ENCODE assay signal across 8 cellular contexts in genomic region chr20:33686984-33687366, GRCh38. TPM values are rescaled to one million over a fixed set of nuclear protein-coding genes. Genes with fewer than 3 reads are reported as not detected.
DNase-seq lines count a peak whose midpoint lies in the region; ATAC-seq and TF ChIP-seq lines count a peak whose summit lies in the region.

No MANE protein-coding gene starts in this region.

- no peaks in the 10 kb centered on the region for H3K36me3 Mint-ChIP-seq in nephron (ENCODE audit: low read depth)

- peaks cover 15% of the 10 kb centered on the region for H3K4me1 Mint-ChIP-seq in nephron

- H2AFZ ChIP-seq in mammary epithelial cell (ENCODE audit: low read depth, low read length) = peak overlapping the region; percentile 90

- no TSS peak for BruUV-seq in mammary epithelial cell (replicated peaks; lab: Mats Ljungman, UMichigan)

- intact Hi-C loops in mammary epithelial cell (cut with micrococcal nuclease) = no loop called here

- H3K9me3 ChIP-seq in mammary epithelial cell (replicated peaks; ENCODE audit: insufficient read depth, low read length) = no peaks in the 10 kb centered on the region

- dilution Hi-C loops in mammary epithelial cell (cut with HindIII; ENCODE audit: low sequenced_read_pairs) = loop anchor here (5.0 kb wide), 3 partner anchors 35 to 100 kb away; partner anchors contain the start of gene PXMP4

- ATAC-seq in HG03520 (IDR thresholded peaks at IDR 0.05; ENCODE audit: unreplicated experiment) = no peak

- TF ChIP-seq CTCF in C4-2B (conservative IDR thresholded peaks at IDR 0.05) = no peak
- no peak for TF ChIP-seq CTCF in LNCaP clone FGC (IDR thresholded peaks at IDR 0.05; ENCODE audit: control insufficient read depth, extremely low read depth, insufficient read depth)
- TF ChIP-seq CTCF in mammary epithelial cell (conservative IDR thresholded peaks at IDR 0.05 in 1 of 2, IDR thresholded peaks at IDR 0.05 in 1 of 2; ENCODE audit: extremely low read depth in 1 of 2, insufficient read depth in 1 of 2, low read depth in 1 of 2, low read length in 2 of 2) = no peak
- no peak for TF ChIP-seq CTCF in nephron (IDR thresholded peaks at IDR 0.05; ENCODE audit: unreplicated experiment in 3 of 3)

- H3K36me3 ChIP-seq in mammary epithelial cell (ENCODE audit: insufficient read depth, low read length) = no peaks in the 10 kb centered on the region

- no peaks in the 10 kb centered on the region for H3K27me3 ChIP-seq in mammary epithelial cell (ENCODE audit: insufficient read depth, low read length)

- no peaks in the 10 kb centered on the region for H4K20me1 ChIP-seq in mammary epithelial cell (ENCODE audit: insufficient read depth, low read length)

- peak overlapping the region; percentile 72 for H3K27ac ChIP-seq in C4-2B
- H3K27ac ChIP-seq in mammary epithelial cell (ENCODE audit: insufficient read depth, low read depth, low read length) = no peak overlapping the region

- 85% methylated on average over 12 of the region's 14 CpGs for WGBS in mammary epithelial cell (ENCODE audit: low coverage, missing lambda C conversion rate)

- CTCF ChIA-PET in mammary epithelial cell (lab: Charles Lee; ENCODE audit: low non-redundant PET) = no interaction called here

- in situ Hi-C loops in mammary epithelial cell (cut with MboI; ENCODE audit: low sequenced_read_pairs in 2 of 2) = no loop called here

- H3K27me3 Mint-ChIP-seq in nephron (ENCODE audit: low read depth) = no peaks in the 10 kb centered on the region

- H3K79me2 ChIP-seq in mammary epithelial cell (ENCODE audit: insufficient read depth, low read length) = peaks cover 26% of the 10 kb centered on the region

- H3K9me3 Mint-ChIP-seq in nephron = no peaks in the 10 kb centered on the region

- peak overlapping the region in 1 of 3 experiments; percentile 37 for H3K27ac Mint-ChIP-seq in nephron

- H3K4me2 ChIP-seq in mammary epithelial cell (ENCODE audit: insufficient read depth, low read depth, low read length) = peak overlapping the region; percentile 62

- H3K9ac ChIP-seq in mammary epithelial cell (ENCODE audit: insufficient read depth, low read length) = no peak overlapping the region

- H3K4me1 ChIP-seq in mammary epithelial cell (ENCODE audit: insufficient read depth, low read length) = peaks cover 9% of the 10 kb centered on the region

- H3K4me3 Mint-ChIP-seq in nephron = peak overlapping the region; percentile 82 to 90 (median 87)

- H3K4me3 ChIP-seq in LNCaP clone FGC (ENCODE audit: low read depth, low read length) (peak overlapping the region; percentile 37), mammary epithelial cell (replicated peaks in 1 of 3; ENCODE audit: insufficient read depth in 1 of 3, low read depth in 2 of 3, low read length in 3 of 3) (no peak overlapping the region)

- DNase-seq in LNCaP clone FGC (ENCODE audit: low read depth) = no peak
- DNase-seq in mammary epithelial cell = no peak
- DNase-seq in medulla oblongata (ENCODE audit: extremely low spot score) = no peak
- DNase-seq in NOMO-1 treated with dmso at 0.1 percent for 144 hours (lab: John Stamatoyannopoulos, UW; ENCODE audit: unreplicated experiment) = no peak
- DNase-seq in NCI-H1092 treated with DMSO at 0.1 percent for 48 hours (lab: John Stamatoyannopoulos, UW) = no peak

RNA-seq across cellular contexts. Expression of gene E2F1, which starts 0.8 kb away (rescaled TPM):
- total RNA-seq in mammary epithelial cell = 10 to 100 TPM in 1 of 2 donors, 1 to 10 TPM in 1; 1.8 to 12.7 TPM
- polyA plus RNA-seq in mammary epithelial cell = 10.3 TPM
- polyA minus RNA-seq in mammary epithelial cell = 10.7 TPM

RNA-seq across cellular contexts. Expression of gene NECAB3, which starts 12.7 kb away (rescaled TPM):
- 10 to 100 TPM; 14.6 to 14.7 TPM for total RNA-seq in mammary epithelial cell
- 5.4 TPM for polyA plus RNA-seq in mammary epithelial cell
- 2.9 TPM for polyA minus RNA-seq in mammary epithelial cell

RNA-seq across cellular contexts. Expression of gene ACTL10, which starts 20.2 kb away (rescaled TPM):
- total RNA-seq in mammary epithelial cell = 1 to 10 TPM; 1.4 to 2.7 TPM
- 0.79 TPM for polyA plus RNA-seq in mammary epithelial cell
- polyA minus RNA-seq in mammary epithelial cell = not detected

RNA-seq across cellular contexts. Expression of gene C20orf144, which starts 24.8 kb away (rescaled TPM):
- total RNA-seq in mammary epithelial cell = under 1 TPM; under 0.01 to 0.16 TPM
- 0.03 TPM for polyA plus RNA-seq in mammary epithelial cell
- not detected for polyA minus RNA-seq in mammary epithelial cell

RNA-seq across cellular contexts. Expression of gene PXMP4, which starts 33.1 kb away (rescaled TPM):
- 10 to 100 TPM in 1 of 2 donors, 1 to 10 TPM in 1; 8.0 to 11.3 TPM for total RNA-seq in mammary epithelial cell
- polyA plus RNA-seq in mammary epithelial cell = 6.5 TPM
- 2.6 TPM for polyA minus RNA-seq in mammary epithelial cell
